ENCODE assay signal across 8 cellular contexts in genomic region chr19:12792853-12793289, GRCh38. TPM values are rescaled to one million over a fixed set of nuclear protein-coding genes. Genes with fewer than 3 reads are reported as not detected.
DNase-seq lines count a peak whose midpoint lies in the region; ATAC-seq lines count a peak whose summit lies in the region.

No MANE protein-coding gene starts in this region.

- DNase-seq in NCI-H2171 treated with DMSO at 0.1 percent for 48 hours (lab: John Stamatoyannopoulos, UW), result peak; percentile 56
- DNase-seq in NCI-H2171 (lab: John Stamatoyannopoulos, UW), result no peak
- no peak for DNase-seq in activated T-helper 1 cell treated with anti-CD3 and anti-CD28 coated beads, Interleukin-12 subunit alpha, Interleukin-12 subunit beta, Interleukin-2, Interleukin-4 antibody, amounts not matched to agents 30 ng/mL and 10 ng/mL and 1 ng/mL, durations not matched to agents 14 hours and 24 hours and 36 hours (ENCODE audit: low spot score)
- no peak for DNase-seq in NCI-H524 (lab: John Stamatoyannopoulos, UW)

- H3K4me1 Mint-ChIP-seq in activated T-helper 1 cell treated with anti-CD3 and anti-CD28 coated beads, Interleukin-12 subunit alpha, Interleukin-12 subunit beta, Interleukin-2, Interleukin-4 antibody, amounts not matched to agents 30 ng/mL and 10 ng/mL and 1 ng/mL, durations not matched to agents 14 hours and 24 hours and 36 hours (ENCODE audit: low read depth), result peaks cover 44% of the 10 kb centered on the region

- H3K27me3 Mint-ChIP-seq in activated T-helper 1 cell treated with anti-CD3 and anti-CD28 coated beads, Interleukin-12 subunit alpha, Interleukin-12 subunit beta, Interleukin-2, Interleukin-4 antibody, amounts not matched to agents 30 ng/mL and 10 ng/mL and 1 ng/mL, durations not matched to agents 14 hours and 24 hours and 36 hours (ENCODE audit: insufficient read depth), result no peaks in the 10 kb centered on the region

- H3K9me3 Mint-ChIP-seq in activated T-helper 1 cell treated with anti-CD3 and anti-CD28 coated beads, Interleukin-12 subunit alpha, Interleukin-12 subunit beta, Interleukin-2, Interleukin-4 antibody, amounts not matched to agents 30 ng/mL and 10 ng/mL and 1 ng/mL, durations not matched to agents 14 hours and 24 hours and 36 hours, result no peaks in the 10 kb centered on the region

- ATAC-seq in HG03432 (IDR thresholded peaks at IDR 0.05; ENCODE audit: unreplicated experiment) (no peak), GM21381 (IDR thresholded peaks at IDR 0.05; ENCODE audit: unreplicated experiment) (no peak)

- H3K9me3 ChIP-seq in iPS-15b (ENCODE audit: control insufficient read depth, insufficient read depth, low read length) (no peaks in the 10 kb centered on the region), subcutaneous abdominal adipose tissue (ENCODE audit: control insufficient read depth in 5 of 5, low read length in 5 of 5) (no peaks in the 10 kb centered on the region)

- H3K36me3 ChIP-seq in iPS-15b (ENCODE audit: control insufficient read depth, insufficient read depth, low read length), result no peaks in the 10 kb centered on the region
- peaks cover 0 to 9% (median 4%) of the 10 kb centered on the region in 5 donors for H3K36me3 ChIP-seq in subcutaneous abdominal adipose tissue (ENCODE audit: control insufficient read depth in 5 of 5, insufficient read depth in 5 of 5, low read length in 5 of 5)

- intact Hi-C loops in activated T-helper 1 cell treated with anti-CD3 and anti-CD28 coated beads, Interleukin-12 subunit alpha, Interleukin-12 subunit beta, Interleukin-2, Interleukin-4 antibody, amounts not matched to agents 30 ng/mL and 10 ng/mL and 1 ng/mL, durations not matched to agents 14 hours and 24 hours and 36 hours (cut with micrococcal nuclease), result loop anchor here (5.0 kb wide), 1 partner anchor 1706 kb away; the partner anchor contains the start of gene LDLR

- H3K27me3 ChIP-seq in iPS-15b (ENCODE audit: control insufficient read depth, insufficient read depth, low read length) (peaks cover 3% of the 10 kb centered on the region), subcutaneous abdominal adipose tissue (ENCODE audit: control insufficient read depth in 5 of 5, insufficient read depth in 4 of 5, low read length in 5 of 5) (no peaks in the 10 kb centered on the region)

- H3K27ac Mint-ChIP-seq in activated T-helper 1 cell treated with anti-CD3 and anti-CD28 coated beads, Interleukin-12 subunit alpha, Interleukin-12 subunit beta, Interleukin-2, Interleukin-4 antibody, amounts not matched to agents 30 ng/mL and 10 ng/mL and 1 ng/mL, durations not matched to agents 14 hours and 24 hours and 36 hours, result peak overlapping the region; percentile 97

- H3K36me3 Mint-ChIP-seq in activated T-helper 1 cell treated with anti-CD3 and anti-CD28 coated beads, Interleukin-12 subunit alpha, Interleukin-12 subunit beta, Interleukin-2, Interleukin-4 antibody, amounts not matched to agents 30 ng/mL and 10 ng/mL and 1 ng/mL, durations not matched to agents 14 hours and 24 hours and 36 hours (ENCODE audit: low read depth), result peaks cover 17% of the 10 kb centered on the region

- peak overlapping the region; percentile 87 for H3K4me3 ChIP-seq in iPS-15b (ENCODE audit: low read depth, low read length)
- peak overlapping the region; percentile 75 to 100 (median 98) for H3K4me3 ChIP-seq in subcutaneous abdominal adipose tissue (ENCODE audit: low read depth in 1 of 5, low read length in 5 of 5)

- H3K4me3 Mint-ChIP-seq in activated T-helper 1 cell treated with anti-CD3 and anti-CD28 coated beads, Interleukin-12 subunit alpha, Interleukin-12 subunit beta, Interleukin-2, Interleukin-4 antibody, amounts not matched to agents 30 ng/mL and 10 ng/mL and 1 ng/mL, durations not matched to agents 14 hours and 24 hours and 36 hours, result peak overlapping the region; percentile 97

- H3K4me1 ChIP-seq in iPS-15b (ENCODE audit: control insufficient read depth, insufficient read depth, low read length) (peaks cover 22% of the 10 kb centered on the region), subcutaneous abdominal adipose tissue (ENCODE audit: control insufficient read depth in 5 of 5, insufficient read depth in 5 of 5, low read length in 5 of 5) (peaks cover 16 to 48% (median 39%) of the 10 kb centered on the region in 5 donors)

- H3K9ac ChIP-seq in iPS-15b (ENCODE audit: low read depth, low read length) (peak overlapping the region; percentile 37), subcutaneous abdominal adipose tissue (ENCODE audit: low read length in 5 of 5) (peak overlapping the region; percentile 90 to 100 (median 100))

- peak overlapping the region; percentile 100 for H3K27ac ChIP-seq in subcutaneous abdominal adipose tissue (ENCODE audit: low read depth, low read length)

RNA-seq across cellular contexts. Expression of gene JUNB, which starts 1.6 kb away (rescaled TPM):
- total RNA-seq in activated T-helper 1 cell treated with anti-CD3 and anti-CD28 coated beads, Interleukin-12 subunit alpha, Interleukin-12 subunit beta, Interleukin-2, Interleukin-4 antibody, amounts not matched to agents 30 ng/mL and 10 ng/mL and 1 ng/mL, durations not matched to agents 14 hours and 24 hours and 36 hours, result 311 and 312 TPM in 2 replicates

RNA-seq across cellular contexts. Expression of gene PRDX2, which starts 8.7 kb away (rescaled TPM):
- total RNA-seq in activated T-helper 1 cell treated with anti-CD3 and anti-CD28 coated beads, Interleukin-12 subunit alpha, Interleukin-12 subunit beta, Interleukin-2, Interleukin-4 antibody, amounts not matched to agents 30 ng/mL and 10 ng/mL and 1 ng/mL, durations not matched to agents 14 hours and 24 hours and 36 hours, result 277 and 280 TPM in 2 replicates

RNA-seq across cellular contexts. Expression of gene THSD8, which starts 9.0 kb away (rescaled TPM):
- 28.0 and 28.1 TPM in 2 replicates for total RNA-seq in activated T-helper 1 cell treated with anti-CD3 and anti-CD28 coated beads, Interleukin-12 subunit alpha, Interleukin-12 subunit beta, Interleukin-2, Interleukin-4 antibody, amounts not matched to agents 30 ng/mL and 10 ng/mL and 1 ng/mL, durations not matched to agents 14 hours and 24 hours and 36 hours

RNA-seq across cellular contexts. Expression of gene RNASEH2A, which starts 13.5 kb away (rescaled TPM):
- 36.1 and 37.5 TPM in 2 replicates for total RNA-seq in activated T-helper 1 cell treated with anti-CD3 and anti-CD28 coated beads, Interleukin-12 subunit alpha, Interleukin-12 subunit beta, Interleukin-2, Interleukin-4 antibody, amounts not matched to agents 30 ng/mL and 10 ng/mL and 1 ng/mL, durations not matched to agents 14 hours and 24 hours and 36 hours

RNA-seq across cellular contexts. Expression of gene HOOK2, which starts 17.5 kb away (rescaled TPM):
- 13.3 and 15.7 TPM in 2 replicates for total RNA-seq in activated T-helper 1 cell treated with anti-CD3 and anti-CD28 coated beads, Interleukin-12 subunit alpha, Interleukin-12 subunit beta, Interleukin-2, Interleukin-4 antibody, amounts not matched to agents 30 ng/mL and 10 ng/mL and 1 ng/mL, durations not matched to agents 14 hours and 24 hours and 36 hours
